Comparison of ENCODE assay signal across 9 cellular contexts in the genomic region with DNA sequence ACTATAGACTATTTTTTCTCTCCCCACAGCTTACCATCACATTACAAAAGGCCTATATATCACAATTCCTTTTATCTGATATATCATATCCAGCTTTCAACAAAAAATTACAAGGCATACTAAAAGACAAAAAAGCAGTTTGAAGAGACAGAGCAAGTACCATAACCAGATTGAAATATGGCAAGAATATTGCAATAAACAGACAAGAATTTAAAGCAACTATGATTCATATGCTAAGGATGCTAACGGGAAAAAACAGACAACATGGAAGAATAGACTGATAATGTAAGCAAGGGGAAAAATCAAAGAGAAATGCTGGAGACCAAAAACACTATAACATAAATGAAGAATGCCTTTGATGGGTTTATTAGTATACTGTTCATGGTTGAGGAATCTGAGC.
"Had no signal": no experiment of that assay in that cellular context is flagged by ENCODE, and none has a peak within 500 bp of the region (broad histone marks: within the 10 kb centered on the region; RNA-seq: fewer than 3 reads in every experiment).

No MANE protein-coding gene starts in this region.

- DNase-seq: GM23248, GOT3, H7, KBM-7 had no signal

- H3K4me3 ChIP-seq: GM23248, HAP-1 had no signal

- ATAC-seq: HCT116, HepG2 had no signal

- H3K36me3 ChIP-seq: HAP-1 had no signal

- H3K9me3 ChIP-seq: HAP-1 had no signal

- H3K27ac ChIP-seq: GM23248, HL-60, KMS-11 had no signal
